Comparison of ENCODE assay signal across 11 cellular contexts in genomic region chr16:54932737-54933254, GRCh38. TPM values are rescaled to one million over a fixed set of nuclear protein-coding genes. Genes with fewer than 3 reads are reported as not detected.
DNase-seq lines count a peak whose midpoint lies in the region; ATAC-seq and TF ChIP-seq lines count a peak whose summit lies in the region.
"Had no signal": no experiment of that assay in that cellular context is flagged by ENCODE, and none has a peak within 500 bp of the region (broad histone marks: within the 10 kb centered on the region; RNA-seq: fewer than 3 reads in every experiment).

No MANE protein-coding gene starts in this region.

- H3K79me2 ChIP-seq in osteoblast (ENCODE audit: insufficient read depth, low read length), result peaks cover 82% of the 10 kb centered on the region

- no peak for TF ChIP-seq CTCF in osteoblast (IDR thresholded peaks at IDR 0.05; ENCODE audit: extremely low read depth, low read depth, low read length)
- TF ChIP-seq CTCF in GM10248 (IDR thresholded peaks at IDR 0.05; ENCODE audit: control extremely low read depth, extremely low read depth, low read depth, missing control alignments), result no peak
- TF ChIP-seq CTCF in body of pancreas (IDR thresholded peaks at IDR 0.05), result no peak

- H3K36me3 ChIP-seq in esophagus (ENCODE audit: control insufficient read depth in 2 of 2, insufficient read depth in 2 of 2, low read length in 1 of 2) (peaks cover 0 to 5% of the 10 kb centered on the region in 2 donors), osteoblast (ENCODE audit: insufficient read depth, low read length) (peaks cover 19% of the 10 kb centered on the region), body of pancreas (replicated peaks in 1 of 2; ENCODE audit: insufficient read depth in 1 of 2, low read depth in 2 of 2) (no peaks in the 10 kb centered on the region)

- peak; percentile 46 for DNase-seq in Caki2 (ENCODE audit: low read depth)
- DNase-seq in osteoblast (ENCODE audit: insufficient read length, low spot score, missing footprints), result peak; percentile 93
- no peak for DNase-seq in GM10248 (ENCODE audit: extremely low spot score)
- DNase-seq in body of pancreas, result no peak
- DNase-seq: activated CD4-positive, alpha-beta T cell treated with anti-CD3 and anti-CD28 coated beads for 4 hours; effector CD4-positive, alpha-beta T cell; GOT3 had no signal

- H3K27ac Mint-ChIP-seq in IgD-negative memory B cell, result peak overlapping the region in 2 of 3 donors; percentile 51 to 53

- ATAC-seq in body of pancreas, result no peak
- no peak for ATAC-seq in GM21576 (IDR thresholded peaks at IDR 0.05; ENCODE audit: unreplicated experiment)
- no peak for ATAC-seq in GM21786 (IDR thresholded peaks at IDR 0.05; ENCODE audit: unreplicated experiment)

- H3K27me3 Mint-ChIP-seq in IgD-negative memory B cell, result peaks cover 58% of the 10 kb centered on the region

- H2AFZ ChIP-seq in osteoblast (ENCODE audit: low read length), result no peak overlapping the region

- TF ChIP-seq POLR2A in body of pancreas (IDR thresholded peaks at IDR 0.05), result no peak

- H3K4me3 ChIP-seq in esophagus (ENCODE audit: low read depth in 1 of 2, low read length in 2 of 2) (peak overlapping the region; percentile 88 to 97), osteoblast (ENCODE audit: insufficient read depth, low read length) (peak overlapping the region; percentile 93), body of pancreas (no peak overlapping the region)

- WGBS in esophagus, 2 donors, result 8 to 11% methylated on average over 47 to 52 of the region's 52 CpGs
- 3 to 8% methylated on average over 25 to 49 of the region's 52 CpGs for WGBS in body of pancreas, 2 donors

- H3K27ac ChIP-seq in esophagus (ENCODE audit: low read depth in 2 of 2, low read length in 1 of 2), result peak overlapping the region in 1 of 2 donors; percentile 38
- peak overlapping the region; percentile 77 for H3K27ac ChIP-seq in osteoblast (ENCODE audit: low read depth, low read length)
- no peak overlapping the region for H3K27ac ChIP-seq in body of pancreas

- no peak overlapping the region for H3K4me3 Mint-ChIP-seq in IgD-negative memory B cell

- CTCF ChIA-PET in GM10248 (lab: Yijun Ruan, JAX), result no interaction called here

- peaks cover 31% of the 10 kb centered on the region for H4K20me1 ChIP-seq in osteoblast (ENCODE audit: insufficient read depth, low read length)

- peaks cover 0 to 13% of the 10 kb centered on the region in 2 donors for H3K27me3 ChIP-seq in esophagus (ENCODE audit: control insufficient read depth in 1 of 2, insufficient read depth in 2 of 2, low read length in 2 of 2)
- no peaks in the 10 kb centered on the region for H3K27me3 ChIP-seq in osteoblast (ENCODE audit: insufficient read depth, low read length)
- H3K27me3 ChIP-seq in body of pancreas, result peaks cover 0 to 63% of the 10 kb centered on the region in 2 donors

- peaks cover 2% of the 10 kb centered on the region for H3K36me3 Mint-ChIP-seq in IgD-negative memory B cell

- peak overlapping the region; percentile 85 for H3K4me2 ChIP-seq in osteoblast (ENCODE audit: insufficient read depth, low read length)

- intact Hi-C loops in body of pancreas (cut with DNase I), result no loop called here

- POLR2A ChIA-PET in GM10248 (lab: Yijun Ruan, JAX), result no interaction called here

- in situ Hi-C loops in Caki2 (cut with HindIII; ENCODE audit: low pct_unique_long_range_greater_than_20kb, low sequenced_read_pairs), result no loop called here

- peaks cover 0 to 13% (median 4%) of the 10 kb centered on the region in 3 donors for H3K9me3 Mint-ChIP-seq in IgD-negative memory B cell

- peaks cover 0 to 9% of the 10 kb centered on the region in 2 donors for H3K4me1 ChIP-seq in esophagus (ENCODE audit: control insufficient read depth in 2 of 2, insufficient read depth in 2 of 2, low read length in 1 of 2)
- H3K4me1 ChIP-seq in osteoblast (ENCODE audit: insufficient read depth, low read length), result peaks cover 11% of the 10 kb centered on the region
- peaks cover 54% of the 10 kb centered on the region for H3K4me1 ChIP-seq in body of pancreas

- H3K9me3 ChIP-seq in esophagus (ENCODE audit: control insufficient read depth in 2 of 2, insufficient read depth in 1 of 2, low read depth in 1 of 2, low read length in 1 of 2) (peaks cover 0 to 2% of the 10 kb centered on the region in 2 donors), osteoblast (ENCODE audit: low read depth, low read length) (no peaks in the 10 kb centered on the region), body of pancreas (no peaks in the 10 kb centered on the region)

- H3K4me1 Mint-ChIP-seq in IgD-negative memory B cell, result peaks cover 11 to 12% (median 11%) of the 10 kb centered on the region in 3 donors

RNA-seq across cellular contexts. Expression of gene IRX5, which starts 2.1 kb away (rescaled TPM):
- 21.1 and 21.8 TPM in 2 replicates for total RNA-seq in Caki2 (2014; rRNA removed; shearing (Covaris generic); ENCODE audit: low replicate concordance)
- polyA plus RNA-seq in IgD-negative memory B cell (not detected), esophagus (10 to 100 TPM in 1 of 2 donors, 1 to 10 TPM in 1; 8.9 to 19.6 TPM)
- total RNA-seq in osteoblast (16.5 and 19.5 TPM in 2 replicates), body of pancreas (under 1 TPM in 1 of 2 donors, not detected in 1; 0.26 TPM)

Comparison
In these comparisons a context has a peak if more than half of its experiments do, and no peak if none do; other contexts are left out.
1. DNase-seq: peak in Caki2 (single experiment) and osteoblast (single experiment); none in GM10248 (single experiment) and body of pancreas (0 of 4).
2. H3K4me3 ChIP-seq: peak in esophagus (2 of 2) and osteoblast (single experiment); none in body of pancreas (0 of 2).
3. RNA of gene IRX5, which starts 2.1 kb away (total RNA-seq): 21.1 to 21.8 TPM in Caki2 and 16.5 to 19.5 TPM in osteoblast; 0.26 TPM in body of pancreas; every median in the first group is over 10 times any median in the second.